Comparison of ENCODE assay signal across 8 cellular contexts in the genomic region with DNA sequence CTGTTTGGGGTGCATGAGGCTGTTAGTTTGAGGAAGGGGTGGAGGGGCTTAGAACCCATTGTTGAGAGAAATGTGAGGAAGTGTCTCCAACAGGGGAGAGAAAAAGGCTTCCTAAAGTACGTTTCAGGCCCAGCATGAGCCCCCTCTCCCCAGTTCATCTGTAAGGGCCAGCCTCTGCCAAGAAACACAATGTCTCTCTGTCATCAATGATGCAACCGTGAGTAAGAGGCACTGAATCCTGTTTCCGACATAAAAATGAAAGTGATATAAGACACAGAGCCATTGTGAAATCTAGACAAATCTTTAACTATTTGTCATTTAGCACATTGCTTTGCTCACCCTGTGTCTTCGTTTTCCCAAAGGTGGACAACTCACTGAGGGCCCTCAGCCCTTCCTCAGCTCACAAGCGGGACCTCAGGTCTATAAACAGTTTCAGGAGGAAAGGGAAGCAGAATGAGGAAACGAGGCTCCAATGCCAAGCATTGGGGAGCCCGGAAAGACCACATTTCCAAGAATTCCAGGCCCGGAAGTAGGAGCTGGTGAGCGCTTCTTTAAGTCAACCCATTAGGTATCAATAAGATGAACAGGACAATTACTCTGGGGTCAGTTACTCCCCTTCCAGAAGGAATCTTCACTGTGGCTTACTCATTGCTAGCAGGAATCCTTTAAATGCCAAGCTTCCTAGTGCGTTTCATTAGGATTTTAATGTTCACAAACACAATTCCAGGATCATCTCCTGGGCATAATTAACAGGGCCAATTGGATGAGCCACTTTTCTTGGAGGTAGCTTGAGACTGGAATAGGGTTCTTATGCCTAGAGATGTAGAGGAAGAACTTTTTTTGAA. TPM values are rescaled to one million over a fixed set of nuclear protein-coding genes. Genes with fewer than 3 reads are reported as not detected.
A peak's percentile ranks its signal among the peaks of the same experiment; 100 is the strongest.
DNase-seq lines count a peak whose midpoint lies in the region; ATAC-seq, FAIRE-seq and TF ChIP-seq lines count a peak whose summit lies in the region.

No MANE protein-coding gene starts in this region.

- peak; percentile 87 for DNase-seq in AG04449 (ENCODE audit: low read depth, low spot score)
- peak; percentile 85 for DNase-seq in M059J (ENCODE audit: low read depth)
- DNase-seq in bronchial epithelial cell (ENCODE audit: low read depth), result peak; percentile 95
- peak; percentile 83 to 88 for DNase-seq in lung microvascular endothelial cell (ENCODE audit: low read depth in 2 of 2)
- DNase-seq in activated gamma-delta T cell (lab: John Stamatoyannopoulos, UW), result no peak
- DNase-seq in NCI-H526 (lab: John Stamatoyannopoulos, UW), result no peak

- FAIRE-seq in bronchial epithelial cell (lab: Jason Lieb, UNC), result no peak

- POLR2A ChIA-PET in AG04449 (lab: Yijun Ruan, JAX), result no interaction called here

- CTCF ChIA-PET in AG04449 (lab: Yijun Ruan, JAX), result no interaction called here

- 0 out of 2 replicates have a peak overlapping the region, but pooled peaks have one; percentile 21 for H3K4me3 ChIP-seq in AG04449 (ENCODE audit: low read depth, low read length)
- H3K4me3 ChIP-seq in bronchial epithelial cell (ENCODE audit: low read depth, low read length), result no peak overlapping the region

- ATAC-seq in GM21528 (IDR thresholded peaks at IDR 0.05; ENCODE audit: low FRiP score, unreplicated experiment) (no peak), GM19452 (IDR thresholded peaks at IDR 0.05; ENCODE audit: unreplicated experiment) (no peak)

- no peaks in the 10 kb centered on the region for H3K36me3 ChIP-seq in bronchial epithelial cell (ENCODE audit: control insufficient read depth, insufficient read depth, low read length)

- TF ChIP-seq CTCF in AG04449 (IDR thresholded peaks at IDR 0.05; ENCODE audit: insufficient read depth, low read length, missing control alignments) (no peak), bronchial epithelial cell (IDR thresholded peaks at IDR 0.05; ENCODE audit: insufficient read depth, low read length, severe bottlenecking) (no peak)

- no peaks in the 10 kb centered on the region for H3K27me3 ChIP-seq in bronchial epithelial cell (ENCODE audit: control insufficient read depth, insufficient read depth, low read length)

RNA-seq across cellular contexts. Expression of gene KLF4, which starts 59.0 kb away (rescaled TPM):
- 0.98 and 3.8 TPM in 2 replicates for total RNA-seq in M059J (2014; rRNA removed; shearing (Covaris generic))
- total RNA-seq in bronchial epithelial cell (16.1 and 33.7 TPM in 2 replicates), lung microvascular endothelial cell (0.65 and 15.1 TPM in 2 replicates)

Comparison
In these comparisons a context has a peak if more than half of its experiments do, and no peak if none do; other contexts are left out.
1. DNase-seq: peak in AG04449 (single experiment), M059J (single experiment), bronchial epithelial cell (single experiment) and lung microvascular endothelial cell (2 of 2); none in activated gamma-delta T cell (single experiment) and NCI-H526 (0 of 2).